8 cellular contexts compared by ENCODE assay signal in the genomic region with DNA sequence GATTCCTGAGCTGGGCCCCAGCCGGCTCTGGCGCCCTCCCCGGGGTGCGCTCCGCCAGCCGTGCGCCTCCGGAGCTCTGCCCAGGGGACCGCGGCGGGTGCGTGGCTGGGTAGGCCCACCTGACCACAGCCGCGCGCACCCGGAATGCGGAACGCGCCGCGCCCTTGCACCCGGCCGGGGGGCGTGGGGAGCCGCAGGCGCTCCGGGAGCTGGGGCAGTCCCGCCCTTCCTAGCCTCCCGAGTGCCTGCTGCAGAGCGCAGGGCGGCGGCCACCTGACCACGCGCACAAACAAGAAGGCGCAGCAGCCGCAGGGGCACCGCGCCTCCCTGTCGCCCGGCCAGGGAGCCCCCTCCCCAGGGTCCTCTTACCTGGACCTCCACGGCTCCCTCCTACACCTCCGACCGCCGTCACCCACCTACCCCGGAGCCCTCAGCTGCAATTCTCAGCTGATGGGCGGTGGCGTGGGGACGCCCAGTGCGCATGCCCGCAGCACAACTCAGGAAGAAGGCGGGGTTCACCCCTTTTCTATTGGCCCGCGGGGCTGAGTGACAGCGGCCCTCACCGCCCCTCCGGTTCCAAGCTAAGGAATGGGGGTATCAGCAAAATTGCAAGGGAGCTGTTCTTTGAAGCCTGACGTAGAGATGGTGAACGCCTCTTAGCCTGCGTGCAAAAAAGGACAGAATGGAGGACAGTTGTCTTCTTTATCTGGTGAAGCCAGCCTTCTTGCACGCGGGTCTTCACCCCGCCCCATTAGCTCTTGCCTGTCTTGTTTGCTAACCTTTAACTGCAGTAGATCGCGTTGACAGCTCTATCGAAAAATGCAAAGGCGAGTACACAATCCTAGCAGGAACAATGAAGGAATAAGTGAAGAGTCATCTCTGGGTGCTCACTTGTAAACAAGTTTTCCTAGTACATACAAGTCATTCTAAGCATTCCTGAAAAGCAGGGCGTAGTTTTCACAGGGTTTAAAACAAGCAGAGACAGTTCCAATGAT. TPM values are rescaled to one million over a fixed set of nuclear protein-coding genes. Genes with fewer than 3 reads are reported as not detected.
DNase-seq lines count a peak whose midpoint lies in the region; ATAC-seq and TF ChIP-seq lines count a peak whose summit lies in the region.

A gene with protein sequence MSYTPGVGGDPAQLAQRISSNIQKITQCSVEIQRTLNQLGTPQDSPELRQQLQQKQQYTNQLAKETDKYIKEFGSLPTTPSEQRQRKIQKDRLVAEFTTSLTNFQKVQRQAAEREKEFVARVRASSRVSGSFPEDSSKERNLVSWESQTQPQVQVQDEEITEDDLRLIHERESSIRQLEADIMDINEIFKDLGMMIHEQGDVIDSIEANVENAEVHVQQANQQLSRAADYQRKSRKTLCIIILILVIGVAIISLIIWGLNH (minus strand): TSS at position 479 of the 995 bp plus-strand sequence. CDS start 9,586 bp downstream, outside the sequence.

- H3K9me3 Mint-ChIP-seq in natural killer cell treated with Interleukin-12 subunit alpha and Interleukin-12 subunit beta and Interleukin-15 and Interleukin-18, amount 100 ng/mL, for 72 hours: no peaks in the 10 kb centered on the region

- H3K4me3 ChIP-seq in LNCaP clone FGC (ENCODE audit: low read depth, low read length) (peak within 1 kb of the TSS; percentile 65), fibroblast of pulmonary artery (replicated peaks; ENCODE audit: low read depth, low read length) (peak within 1 kb of the TSS; percentile 81)

- peak within 1 kb of the TSS; percentile 65 to 85 for H3K27ac Mint-ChIP-seq in natural killer cell treated with Interleukin-12 subunit alpha and Interleukin-12 subunit beta and Interleukin-15 and Interleukin-18, amount 100 ng/mL, for 72 hours

- H3K36me3 Mint-ChIP-seq in natural killer cell treated with Interleukin-12 subunit alpha and Interleukin-12 subunit beta and Interleukin-15 and Interleukin-18, amount 100 ng/mL, for 72 hours: no peaks in the 10 kb centered on the region

- ATAC-seq in natural killer cell treated with Interleukin-12 subunit alpha and Interleukin-12 subunit beta and Interleukin-15 and Interleukin-18, amount 100 ng/mL, for 72 hours: peak; percentile 97 to 98

- H3K27me3 Mint-ChIP-seq in natural killer cell treated with Interleukin-12 subunit alpha and Interleukin-12 subunit beta and Interleukin-15 and Interleukin-18, amount 100 ng/mL, for 72 hours: peaks cover 8 to 16% of the 10 kb centered on the region in 2 donors

- H3K4me1 Mint-ChIP-seq in natural killer cell treated with Interleukin-12 subunit alpha and Interleukin-12 subunit beta and Interleukin-15 and Interleukin-18, amount 100 ng/mL, for 72 hours (ENCODE audit: low read depth in 2 of 2): peaks cover 27 to 30% of the 10 kb centered on the region in 2 donors

- no peak for TF ChIP-seq CTCF in LNCaP clone FGC (IDR thresholded peaks at IDR 0.05; ENCODE audit: control insufficient read depth, extremely low read depth, insufficient read depth)
- TF ChIP-seq CTCF in fibroblast of pulmonary artery (IDR thresholded peaks at IDR 0.05; ENCODE audit: low read length, missing control alignments): no peak

- H3K4me3 Mint-ChIP-seq in natural killer cell treated with Interleukin-12 subunit alpha and Interleukin-12 subunit beta and Interleukin-15 and Interleukin-18, amount 100 ng/mL, for 72 hours: peak within 1 kb of the TSS; percentile 93

- peak; percentile 94 for DNase-seq in ELF-1 (ENCODE audit: low read depth, low spot score)
- DNase-seq in H4 (ENCODE audit: low spot score): peak; percentile 60
- peak; percentile 41 for DNase-seq in LNCaP clone FGC (ENCODE audit: low read depth)
- peak; percentile 66 for DNase-seq in SHP77 treated with DMSO at 0.1 percent for 48 hours (lab: John Stamatoyannopoulos, UW)
- DNase-seq in activated effector memory CD4-positive, alpha-beta T cell treated with anti-CD3 and anti-CD28 coated beads, Interleukin-2, amount 50 U/mL, for 16 hours: peak; percentile 95
- DNase-seq in fibroblast of pulmonary artery (ENCODE audit: low read depth): peak; percentile 88
- peak; percentile 91 for DNase-seq in natural killer cell treated with Interleukin-12 subunit alpha and Interleukin-12 subunit beta and Interleukin-15 and Interleukin-18, amount 100 ng/mL, for 72 hours (ENCODE audit: low spot score)
- peak; percentile 86 for DNase-seq in stimulated activated naive CD4-positive, alpha-beta T cell treated with Interleukin-2 at 50 U/mL for 16 hours (lab: John Stamatoyannopoulos, UW)

RNA-seq across cellular contexts. Expression of the gene that starts here (rescaled TPM):
- 7.9 and 11.2 TPM in 2 replicates for total RNA-seq in H4 (2014; rRNA removed; shearing (Covaris generic))
- 10 to 100 TPM; 23.8 to 36.2 TPM for total RNA-seq in natural killer cell treated with Interleukin-12 subunit alpha and Interleukin-12 subunit beta and Interleukin-15 and Interleukin-18, amount 100 ng/mL, for 72 hours

Comparison
In these comparisons a context has a peak if more than half of its experiments do, and no peak if none do; other contexts are left out.
1. Peak in every context shown above with its lines: DNase-seq, ATAC-seq and H3K4me3 ChIP-seq.
2. DNase-seq: peak in every context shown above with its lines; median percentile 95 in activated effector memory CD4-positive, alpha-beta T cell treated with anti-CD3 and anti-CD28 coated beads, Interleukin-2, amount 50 U/mL, for 16 hours; 94 in ELF-1; 91 in natural killer cell treated with Interleukin-12 subunit alpha and Interleukin-12 subunit beta and Interleukin-15 and Interleukin-18, amount 100 ng/mL, for 72 hours; 88 in fibroblast of pulmonary artery; 86 in stimulated activated naive CD4-positive, alpha-beta T cell treated with Interleukin-2 at 50 U/mL for 16 hours; 66 in SHP77 treated with DMSO at 0.1 percent for 48 hours; 60 in H4; 41 in LNCaP clone FGC.